In genomic region chr12:4273651-4274395, GRCh38 we compare ENCODE assay signal across 8 cellular contexts. TPM values are rescaled to one million over a fixed set of nuclear protein-coding genes. Genes with fewer than 3 reads are reported as not detected.
A peak's percentile ranks its signal among the peaks of the same experiment; 100 is the strongest.
DNase-seq lines count a peak whose midpoint lies in the region; ATAC-seq and TF ChIP-seq lines count a peak whose summit lies in the region.

Gene CCND2, plus strand, starts transcription at chr12:4273762. Its CDS starts 279 bp downstream, at chr12:4274041.

- H3K36me3 Mint-ChIP-seq in GM23338 (ENCODE audit: low read depth) (peaks cover 45% of the 10 kb centered on the region), neural progenitor cell (peaks cover 25% of the 10 kb centered on the region)
- H3K36me3 Mint-ChIP-seq in activated naive CD4-positive, alpha-beta T cell treated with anti-CD3 and anti-CD28 coated beads for 36 hours (ENCODE audit: low read depth) = peaks cover 49% of the 10 kb centered on the region

- intact Hi-C loops in activated naive CD4-positive, alpha-beta T cell treated with anti-CD3 and anti-CD28 coated beads for 36 hours (cut with micrococcal nuclease) = loop anchor here (1.0 to 5.0 kb wide), 4 partner anchors 96 to 287 kb away; no protein-coding TSS in a partner anchor

- DNase-seq in D341Med (ENCODE audit: low spot score) (peak; percentile 87), GM23338 (ENCODE audit: low spot score) (peak; percentile 97), germinal center (ENCODE audit: low spot score) (peak; percentile 51), neural progenitor cell (ENCODE audit: low spot score) (peak; percentile 92), substantia nigra (lab: John Stamatoyannopoulos, UW) (peak in 37 of 49 donors; percentile 19 to 81 (median 54))
- DNase-seq in activated naive CD4-positive, alpha-beta T cell treated with anti-CD3 and anti-CD28 coated beads for 36 hours = peak; percentile 89

- H3K27me3 Mint-ChIP-seq in GM23338 (ENCODE audit: insufficient read depth, low read depth, poor library complexity) = peaks cover 38% of the 10 kb centered on the region
- H3K27me3 Mint-ChIP-seq in activated naive CD4-positive, alpha-beta T cell treated with anti-CD3 and anti-CD28 coated beads for 36 hours (ENCODE audit: low read depth) = no peaks in the 10 kb centered on the region
- peaks cover 19% of the 10 kb centered on the region for H3K27me3 Mint-ChIP-seq in neural progenitor cell (ENCODE audit: insufficient read depth, low read depth)

- TF ChIP-seq CTCF in GM23338 (conservative IDR thresholded peaks at IDR 0.05; ENCODE audit: low read depth in 2 of 2) = no peak
- peak; percentile 11 for TF ChIP-seq CTCF in neural progenitor cell (IDR thresholded peaks at IDR 0.05)

- H3F3A ChIP-seq in GM23338 (replicated peaks; ENCODE audit: low read depth) (peaks cover 19% of the 10 kb centered on the region), neural progenitor cell (ENCODE audit: low read depth) (peaks cover 45% of the 10 kb centered on the region)

- H3K9me3 Mint-ChIP-seq in GM23338 (peaks cover 2% of the 10 kb centered on the region; the same call in 2 of the 3 replicates), neural progenitor cell (no peaks in the 10 kb centered on the region)
- H3K9me3 Mint-ChIP-seq in activated naive CD4-positive, alpha-beta T cell treated with anti-CD3 and anti-CD28 coated beads for 36 hours = no peaks in the 10 kb centered on the region

- ATAC-seq in GM23338 (peak; percentile 22), HG03342 (IDR thresholded peaks at IDR 0.05; ENCODE audit: unreplicated experiment) (no peak)

- H2AFZ ChIP-seq in GM23338 (no peak within 1 kb of the TSS), neural progenitor cell (replicated peaks) (no peak within 1 kb of the TSS)

- H3K4me1 ChIP-seq in GM23338 (ENCODE audit: insufficient read depth) (peaks cover 32% of the 10 kb centered on the region), neural progenitor cell (peaks cover 18% of the 10 kb centered on the region)

- CTCF ChIA-PET in activated naive CD4-positive, alpha-beta T cell treated with anti-CD3 and anti-CD28 coated beads for 36 hours (lab: Charles Lee) = interaction anchor here (0.8 to 7.0 kb wide), 4 partner anchors 23 to 131 kb away, joined by 3 to 55 read pairs (median 34); no protein-coding TSS in a partner anchor

- H3K4me1 Mint-ChIP-seq in GM23338 = peaks cover 31% of the 10 kb centered on the region
- peaks cover 26% of the 10 kb centered on the region for H3K4me1 Mint-ChIP-seq in activated naive CD4-positive, alpha-beta T cell treated with anti-CD3 and anti-CD28 coated beads for 36 hours (ENCODE audit: low read depth)
- peaks cover 46% of the 10 kb centered on the region for H3K4me1 Mint-ChIP-seq in neural progenitor cell

- H3K9me3 ChIP-seq in neural progenitor cell (ENCODE audit: low read depth) = no peaks in the 10 kb centered on the region

- H4K20me1 ChIP-seq in GM23338 (replicated peaks; ENCODE audit: insufficient read depth) (peaks cover 28% of the 10 kb centered on the region), neural progenitor cell (ENCODE audit: low read depth) (peaks cover 33% of the 10 kb centered on the region)

- H3K36me3 ChIP-seq in GM23338 (ENCODE audit: insufficient read depth) = peaks cover 26% of the 10 kb centered on the region
- H3K36me3 ChIP-seq in neural progenitor cell = peaks cover 7% of the 10 kb centered on the region

- no peaks in the 10 kb centered on the region for H3K9me2 ChIP-seq in GM23338 (ENCODE audit: insufficient read depth)

- peak within 1 kb of the TSS; percentile 85 for H3K9ac ChIP-seq in neural progenitor cell

- peak within 1 kb of the TSS; percentile 99 for H3K4me3 ChIP-seq in GM23338
- peak within 1 kb of the TSS; percentile 82 for H3K4me3 ChIP-seq in neural progenitor cell

- H3K4me3 Mint-ChIP-seq in GM23338 (peak within 1 kb of the TSS; percentile 87), neural progenitor cell (peak within 1 kb of the TSS; percentile 97)
- H3K4me3 Mint-ChIP-seq in activated naive CD4-positive, alpha-beta T cell treated with anti-CD3 and anti-CD28 coated beads for 36 hours = peak within 1 kb of the TSS; percentile 99

- H3K79me2 ChIP-seq in GM23338 (replicated peaks; ENCODE audit: insufficient read depth) (peaks cover 51% of the 10 kb centered on the region), neural progenitor cell (ENCODE audit: low read depth) (peaks cover 38% of the 10 kb centered on the region)

- H3K4me2 ChIP-seq in GM23338 (peak within 1 kb of the TSS; percentile 87), neural progenitor cell (peak within 1 kb of the TSS; percentile 80)

- H3K27me3 ChIP-seq in GM23338 (ENCODE audit: insufficient read depth) = peaks cover 13% of the 10 kb centered on the region
- H3K27me3 ChIP-seq in neural progenitor cell = peaks cover 78% of the 10 kb centered on the region

- H3K27ac Mint-ChIP-seq in GM23338 = peak within 1 kb of the TSS; percentile 98
- H3K27ac Mint-ChIP-seq in activated naive CD4-positive, alpha-beta T cell treated with anti-CD3 and anti-CD28 coated beads for 36 hours = peak within 1 kb of the TSS; percentile 99
- H3K27ac Mint-ChIP-seq in neural progenitor cell = peak within 1 kb of the TSS; percentile 97

- H3K27ac ChIP-seq in GM23338 (ENCODE audit: low read depth) (peak within 1 kb of the TSS; percentile 94), neural progenitor cell (no peak within 1 kb of the TSS), substantia nigra (ENCODE audit: low read depth, low read length, poor library complexity, severe bottlenecking) (peak within 1 kb of the TSS; percentile 58)

TF ChIP-seq in GM23338, 12 proteins besides CTCF, POLR2A, EP300 and RAD21:
- TF ChIP-seq CREB1 (CRISPR knock-in tag; IDR thresholded peaks at IDR 0.05; ENCODE audit: low read depth) (peak; percentile 71), JUNB (IDR thresholded peaks at IDR 0.05; ENCODE audit: unreplicated experiment) (no peak), POLR2AphosphoS5 (IDR thresholded peaks at IDR 0.05; ENCODE audit: low read depth) (peak; percentile 98)

TF ChIP-seq in PFSK-1, 5 proteins besides CTCF, POLR2A, EP300 and RAD21:
- TF ChIP-seq SIN3A (IDR thresholded peaks at IDR 0.05; ENCODE audit: borderline replicate concordance, insufficient read depth, low read length) (peak; percentile 71; the same call in 1 of the 2 replicates), REST (IDR thresholded peaks at IDR 0.05; ENCODE audit: insufficient read depth in 1 of 2, low read depth in 2 of 2, low read length in 2 of 2) (0 out of 4 replicates have a peak, but pooled peaks of 1 of the 2 experiments have one; percentile 21), FOXP2 (optimal IDR thresholded peaks at IDR 0.05; ENCODE audit: borderline replicate concordance, extremely low read depth, extremely low read length, insufficient read depth) (no peak), POLR2AphosphoS5 (IDR thresholded peaks at IDR 0.05; ENCODE audit: low read depth, low read length) (peak; percentile 98), TAF1 (IDR thresholded peaks at IDR 0.05; ENCODE audit: borderline replicate concordance, insufficient read depth, low read length) (peak; percentile 97)

RNA-seq across cellular contexts. Expression of gene CCND2, which starts in this region (rescaled TPM):
- total RNA-seq in GM23338 (2014; rRNA removed; shearing (Covaris generic)) = 208 and 224 TPM in 2 replicates
- 70.1 and 75.6 TPM in 2 replicates for polyA plus RNA-seq in GM23338 (2016; fragmentation: Nextera tagmentation; extraction: Ambion mirVana)
- 156 TPM for polyA plus RNA-seq in PFSK-1 (2012; ENCODE audit: insufficient read length, low read depth)
- total RNA-seq in activated naive CD4-positive, alpha-beta T cell treated with anti-CD3 and anti-CD28 coated beads for 36 hours = 100 to 1,000 TPM; 486 to 497 TPM
- 95.8 and 103 TPM in 2 replicates for total RNA-seq in neural progenitor cell (ENCODE audit: low replicate concordance)
